ENCODE assay signal across 8 cellular contexts in the genomic region with DNA sequence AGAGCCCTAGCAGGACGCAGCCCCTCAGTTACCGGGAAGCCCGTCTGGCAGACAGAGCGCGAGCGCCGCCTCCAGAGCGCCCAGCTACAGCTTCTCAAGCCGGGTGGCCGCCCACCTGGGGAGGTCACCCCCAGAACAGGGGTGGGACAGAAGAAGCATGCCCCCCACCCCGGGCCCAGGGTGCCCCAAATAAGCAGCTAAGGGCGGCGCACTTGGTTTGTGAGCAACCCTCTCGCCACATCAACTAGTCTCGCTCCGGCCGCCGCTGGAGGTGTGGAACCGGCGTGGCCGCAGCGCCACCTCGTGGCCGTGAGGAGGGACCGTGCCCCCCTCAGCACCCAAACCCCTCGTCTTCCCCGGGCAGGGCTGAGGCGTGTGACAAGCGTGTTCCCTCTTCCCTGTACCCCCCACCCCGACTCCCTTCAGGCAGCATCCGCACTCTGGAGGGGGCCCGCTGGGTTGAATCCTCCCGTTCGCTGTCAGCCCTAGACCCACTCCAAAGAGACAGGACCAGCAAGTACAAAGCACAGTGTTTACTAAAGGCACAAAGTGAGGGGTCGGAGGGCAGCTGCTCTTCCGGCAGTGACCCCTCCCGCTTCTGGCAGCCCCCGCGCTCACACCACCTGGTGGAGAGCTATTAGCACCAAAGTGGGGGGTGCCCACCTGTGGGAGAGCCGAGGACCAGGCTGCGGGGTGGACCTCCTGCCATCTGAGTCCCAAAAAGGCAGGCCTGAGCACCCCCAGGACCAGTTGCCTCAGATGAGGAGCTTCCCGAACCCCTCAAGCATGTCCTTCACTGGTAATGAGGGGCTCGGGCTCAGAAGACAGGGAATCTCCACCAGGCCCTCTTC.
A peak's percentile ranks its signal among the peaks of the same experiment; 100 is the strongest.
DNase-seq lines count a peak whose midpoint lies in the region; FAIRE-seq and TF ChIP-seq lines count a peak whose summit lies in the region.

No MANE protein-coding gene starts in this region.

- H3K27ac Mint-ChIP-seq in nephron progenitor cell = no peak overlapping the region

- peak; percentile 93 for DNase-seq in AG20443 (ENCODE audit: low spot score)
- peak; percentile 92 for DNase-seq in GM19238 (ENCODE audit: insufficient read length, low spot score)
- peak; percentile 86 for DNase-seq in HTR-8/SVneo (ENCODE audit: insufficient read length, low spot score)
- peak; percentile 80 for DNase-seq in RPMI8226
- peak; percentile 64 for DNase-seq in activated T-helper 9 cell treated with anti-CD3 and anti-CD28 coated beads, Interleukin-2, amount 50 U/mL, for 16 hours (ENCODE audit: low read depth)
- DNase-seq in fibroblast of the conjunctiva (ENCODE audit: low read depth) = peak; percentile 36
- peak; percentile 88 for DNase-seq in nephron progenitor cell
- peak; percentile 70 for DNase-seq in stimulated activated naive CD4-positive, alpha-beta T cell treated with Interleukin-2 at 50 U/mL for 16 hours (lab: John Stamatoyannopoulos, UW)

- H3K9me3 Mint-ChIP-seq in nephron progenitor cell = no peaks in the 10 kb centered on the region

- peaks cover 30% of the 10 kb centered on the region for H3K27me3 Mint-ChIP-seq in nephron progenitor cell (ENCODE audit: low read depth, poor library complexity)

- H3K36me3 Mint-ChIP-seq in nephron progenitor cell (ENCODE audit: low read depth) = no peaks in the 10 kb centered on the region

- peak; percentile 98 for FAIRE-seq in HTR-8/SVneo (lab: Jason Lieb, UNC)

- TF ChIP-seq CTCF in nephron progenitor cell (IDR thresholded peaks at IDR 0.05) = peak; percentile 94

- peak overlapping the region; percentile 66 for H3K4me3 Mint-ChIP-seq in nephron progenitor cell

- H3K4me1 Mint-ChIP-seq in nephron progenitor cell = peaks cover 56% of the 10 kb centered on the region

Comparison
In these comparisons a context has a peak if more than half of its experiments do, and no peak if none do; other contexts are left out.
1. Peak in every context shown above with its lines: DNase-seq.
2. DNase-seq: peak in every context shown above with its lines; median percentile 93 in AG20443; 92 in GM19238; 88 in nephron progenitor cell; 86 in HTR-8/SVneo; 80 in RPMI8226; 70 in stimulated activated naive CD4-positive, alpha-beta T cell treated with Interleukin-2 at 50 U/mL for 16 hours; 64 in activated T-helper 9 cell treated with anti-CD3 and anti-CD28 coated beads, Interleukin-2, amount 50 U/mL, for 16 hours; 36 in fibroblast of the conjunctiva.